ENCODE assay signal across 8 cellular contexts in the genomic region with DNA sequence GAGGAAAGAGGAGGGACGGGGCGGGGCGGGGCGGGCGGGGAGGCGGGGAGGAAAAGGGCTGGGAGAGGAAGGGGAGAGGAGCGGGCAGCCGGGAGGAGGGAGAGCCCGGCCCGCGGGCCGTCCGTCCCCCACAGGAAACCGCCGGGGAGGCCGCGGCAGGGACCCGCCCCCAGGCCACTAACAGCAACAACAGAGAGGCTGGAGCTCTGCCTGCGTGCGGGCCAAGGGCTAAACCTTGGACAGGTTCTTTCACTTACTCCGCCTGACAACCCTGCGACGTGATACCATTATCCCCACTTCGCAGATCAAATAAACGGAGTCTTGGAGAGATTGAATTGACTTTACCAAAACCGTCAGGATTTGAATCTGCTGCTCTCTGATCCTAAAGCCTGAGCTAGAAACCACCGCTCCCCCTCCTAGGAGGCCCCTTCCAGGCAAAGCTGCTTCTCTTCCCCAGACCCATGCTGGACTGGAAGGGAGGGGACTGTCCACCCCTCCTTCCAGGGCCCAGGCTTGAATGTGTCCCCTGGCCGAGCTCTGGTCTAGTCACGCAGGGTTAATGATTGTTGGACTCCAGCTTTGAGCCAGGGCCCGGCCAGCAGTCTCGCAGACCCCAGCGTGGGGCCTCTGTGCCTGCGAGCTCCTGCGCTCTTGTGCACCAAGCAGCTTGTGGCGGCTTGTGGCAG. TPM values are rescaled to one million over a fixed set of nuclear protein-coding genes. Genes with fewer than 3 reads are reported as not detected.
A peak's percentile ranks its signal among the peaks of the same experiment; 100 is the strongest.
DNase-seq lines count a peak whose midpoint lies in the region; ATAC-seq and TF ChIP-seq lines count a peak whose summit lies in the region.

A gene with protein sequence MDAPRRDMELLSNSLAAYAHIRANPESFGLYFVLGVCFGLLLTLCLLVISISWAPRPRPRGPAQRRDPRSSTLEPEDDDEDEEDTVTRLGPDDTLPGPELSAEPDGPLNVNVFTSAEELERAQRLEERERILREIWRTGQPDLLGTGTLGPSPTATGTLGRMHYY (minus strand): TSS at position 10 of the 686 bp plus-strand sequence. CDS start 608 bp downstream, outside the sequence.

- H3K9me2 ChIP-seq in MM.1S (replicated peaks; ENCODE audit: insufficient read depth, low read length) = no peaks in the 10 kb centered on the region

- DNase-seq in MM.1S (peak; percentile 65), epithelial cell of prostate (ENCODE audit: low read depth, low spot score) (no peak), thyroid gland (peak; percentile 80 to 81)
- DNase-seq in activated CD4-positive, alpha-beta T cell treated with anti-CD3 and anti-CD28 coated beads, Interleukin-2, amount 50 U/mL, for 48 hours = peak; percentile 64 to 74

- H3K36me3 ChIP-seq in MM.1S (replicated peaks; ENCODE audit: insufficient read depth, low read length) (no peaks in the 10 kb centered on the region), thyroid gland (no peaks in the 10 kb centered on the region)

- TF ChIP-seq CTCF in 22Rv1 (IDR thresholded peaks at IDR 0.05) = no peak
- no peak for TF ChIP-seq CTCF in MM.1S (IDR thresholded peaks at IDR 0.05; ENCODE audit: low read length)
- no peak for TF ChIP-seq CTCF in thyroid gland (IDR thresholded peaks at IDR 0.05)

- no peaks in the 10 kb centered on the region for H3K79me2 ChIP-seq in MM.1S (ENCODE audit: low read length)

- peak within 1 kb of the TSS; percentile 52; the same call in 1 of the 2 replicates for H3K9ac ChIP-seq in MM.1S (ENCODE audit: low read length)

- H3K27me3 ChIP-seq in MM.1S (replicated peaks; ENCODE audit: insufficient read depth, low read length) = no peaks in the 10 kb centered on the region
- H3K27me3 ChIP-seq in mononuclear cell (ENCODE audit: insufficient read depth, low read length) = no peaks in the 10 kb centered on the region
- H3K27me3 ChIP-seq in thyroid gland = no peaks in the 10 kb centered on the region

- H3K27ac ChIP-seq in 22Rv1 (peak within 1 kb of the TSS; percentile 82), MM.1S (ENCODE audit: low read length) (no peak within 1 kb of the TSS), epithelial cell of prostate (peak within 1 kb of the TSS; percentile 34), thyroid gland (peak within 1 kb of the TSS; percentile 70 to 88 (median 83))

- H3K4me1 ChIP-seq in MM.1S (ENCODE audit: low read length) (no peaks in the 10 kb centered on the region), mononuclear cell (ENCODE audit: insufficient read depth, low read length) (peaks cover 37% of the 10 kb centered on the region), thyroid gland (peaks cover 22 to 31% of the 10 kb centered on the region in 2 donors)

- H3K4me2 ChIP-seq in MM.1S (ENCODE audit: low read depth, low read length) = peak within 1 kb of the TSS; percentile 99

- no peaks in the 10 kb centered on the region for H3F3A ChIP-seq in MM.1S (ENCODE audit: insufficient read depth, low read length)

- H3K4me3 ChIP-seq in GM08714 (ENCODE audit: low read length) = peak within 1 kb of the TSS; percentile 55; the same call in 1 of the 2 replicates
- H3K4me3 ChIP-seq in MM.1S (ENCODE audit: low read length) = peak within 1 kb of the TSS; percentile 76
- peak within 1 kb of the TSS; percentile 46 for H3K4me3 ChIP-seq in mononuclear cell (ENCODE audit: low read length)
- H3K4me3 ChIP-seq in thyroid gland (replicated peaks in 1 of 3) = peak within 1 kb of the TSS; percentile 6 to 64 (median 62)

- WGBS in thyroid gland, 2 donors = 4 to 6% methylated on average over 24 to 27 of the region's 35 CpGs

- TF ChIP-seq POLR2A in thyroid gland (IDR thresholded peaks at IDR 0.05) = peak in 1 of 2 donors; percentile 43

- intact Hi-C loops in thyroid gland (cut with DNase I) = no loop called here

- H3K9me3 ChIP-seq in MM.1S (replicated peaks; ENCODE audit: insufficient read depth, low read length) = no peaks in the 10 kb centered on the region
- H3K9me3 ChIP-seq in mononuclear cell (ENCODE audit: low read depth, low read length) = no peaks in the 10 kb centered on the region
- H3K9me3 ChIP-seq in thyroid gland = no peaks in the 10 kb centered on the region

- peak within 1 kb of the TSS; percentile 92 for H2AFZ ChIP-seq in MM.1S (ENCODE audit: low read length)

- no peak for ATAC-seq in GM19452 (IDR thresholded peaks at IDR 0.05; ENCODE audit: unreplicated experiment)

- H4K20me1 ChIP-seq in MM.1S (ENCODE audit: insufficient read depth, low read length) = no peaks in the 10 kb centered on the region

RNA-seq across cellular contexts. Expression of the gene that starts here (rescaled TPM):
- 16.3 TPM for total RNA-seq in mononuclear cell
- 10 to 100 TPM; 30.7 to 71.5 (median 52.5) TPM for total RNA-seq in thyroid gland
